Comparison of ENCODE assay signal across 1 cellular context in the genomic region with DNA sequence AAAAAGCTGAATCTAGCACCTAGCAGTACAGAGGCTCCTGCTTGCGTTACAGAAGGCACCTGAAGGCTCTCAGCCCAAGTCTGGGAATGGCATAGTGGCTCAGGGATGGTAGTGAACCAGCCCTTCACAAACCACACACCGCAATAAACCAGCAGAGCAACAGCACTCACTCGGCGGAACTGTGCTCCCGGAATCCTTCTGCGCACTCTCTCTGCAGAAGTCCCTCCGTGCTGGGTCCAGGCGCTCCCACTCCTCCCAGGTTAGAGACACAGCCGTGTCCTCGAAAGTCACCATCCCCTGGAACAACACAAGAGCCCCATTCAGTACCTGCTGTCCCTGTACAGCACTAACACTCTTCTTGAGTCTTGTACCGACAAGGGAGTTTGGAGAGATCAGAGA.
TF ChIP-seq lines count a peak whose summit lies in the region.

No MANE protein-coding gene starts in this region.

TF ChIP-seq in K562, 482 proteins besides CTCF, POLR2A, EP300 and RAD21:
- TF ChIP-seq NRF1 (conservative IDR thresholded peaks at IDR 0.05 in 1 of 2, IDR thresholded peaks at IDR 0.05 in 1 of 2) (peak; percentile 49 to 56; a peak in 2 of 4 replicates), ZNF263 (CRISPR knock-in tag; IDR thresholded peaks at IDR 0.05; ENCODE audit: borderline replicate concordance) (peak; percentile 86), NFRKB (IDR thresholded peaks at IDR 0.05; ENCODE audit: low read depth) (no peak), THAP12 (CRISPR knock-in tag; IDR thresholded peaks at IDR 0.05) (0 out of 2 replicates have a peak, but pooled peaks have one; percentile 33), FOSL1 (tag; conservative IDR thresholded peaks at IDR 0.05) (no peak), RBFOX2 (IDR thresholded peaks at IDR 0.05; ENCODE audit: low read depth, low read length) (peak; percentile 55; the same call in 1 of the 2 replicates), ETV6 (IDR thresholded peaks at IDR 0.05; ENCODE audit: borderline replicate concordance in 1 of 2, low read depth in 2 of 2, low read length in 1 of 2) (no peak), ETV6 (CRISPR knock-in tag; IDR thresholded peaks at IDR 0.05; ENCODE audit: borderline replicate concordance) (0 out of 2 replicates have a peak, but pooled peaks have one; percentile 23)
